ENCODE assay signal across 8 cellular contexts in the genomic region with DNA sequence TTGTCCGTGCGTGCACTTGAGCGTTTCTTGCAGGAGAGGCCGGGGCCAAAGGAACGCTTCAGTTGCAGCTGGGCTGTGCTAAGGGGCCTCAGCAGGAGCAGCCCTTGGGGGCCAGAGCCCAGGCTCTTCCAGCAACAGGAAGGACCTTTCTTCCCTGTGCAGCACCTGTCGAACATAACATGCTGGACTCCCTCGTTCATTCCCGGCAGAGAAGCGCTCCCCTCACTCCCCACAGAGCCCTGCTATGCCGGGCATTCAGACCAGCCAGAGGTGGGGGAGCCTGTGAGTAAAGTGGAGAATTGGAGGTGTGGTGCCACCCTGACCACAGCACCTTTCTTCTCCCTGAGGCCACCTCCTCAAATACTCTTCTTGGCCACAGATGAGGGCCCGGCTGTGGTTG.
DNase-seq lines count a peak whose midpoint lies in the region; ATAC-seq, FAIRE-seq and TF ChIP-seq lines count a peak whose summit lies in the region.
"Not testable (repeated sequence)": the region's sequence is repeated elsewhere in the genome, so short reads cannot be mapped to it uniquely, and the experiment has no call there.

No MANE protein-coding gene starts in this region.

- not testable (repeated sequence) for H2AFZ ChIP-seq in Karpas-422 (ENCODE audit: low read length); SU-DHL-6 (ENCODE audit: low read depth, low read length, severe bottlenecking); GM12878 (ENCODE audit: control insufficient read depth, low read depth, low read length)

- WGBS in GM12878 (ENCODE audit: insufficient coverage, insufficient replicate concordance, low lambda C conversion rate, missing lambda C conversion rate), result 72% methylated on average over 11 of the region's 11 CpGs
- WGBS in aorta, 2 donors, result 92 to 93% methylated on average over 11 of the region's 11 CpGs

- CTCF ChIA-PET in GM12878 (lab: Yijun Ruan, JAX), result interaction anchor here (0.6 to 1.0 kb wide), 2 partner anchors 95 to 813 kb away, joined by 3 read pairs; no protein-coding TSS in a partner anchor

- DNase-seq in CD14-positive monocyte (ENCODE audit: low spot score); Karpas-422; GM12878 (ENCODE audit: low read depth, low spot score): not testable (repeated sequence)
- peak; percentile 31 for DNase-seq in kidney
- DNase-seq in posterior vena cava (ENCODE audit: low spot score), result peak; percentile 62
- peak; percentile 31 to 37 for DNase-seq in aorta

- not testable (repeated sequence) for H3K9me2 ChIP-seq in Karpas-422 (replicated peaks; ENCODE audit: insufficient read depth, low read length); SU-DHL-6 (replicated peaks; ENCODE audit: insufficient read depth, low read length)

- peaks cover 24% of the 10 kb centered on the region for H3K4me1 ChIP-seq in Karpas-422 (ENCODE audit: low read length)
- peaks cover 23% of the 10 kb centered on the region for H3K4me1 ChIP-seq in GM12878 (ENCODE audit: control insufficient read depth, insufficient read depth, low read length)
- not testable (repeated sequence) for H3K4me1 ChIP-seq in kidney (ENCODE audit: control insufficient read depth in 1 of 2, insufficient read depth in 1 of 2, low read depth in 1 of 2, low read length in 2 of 2); aorta (ENCODE audit: control insufficient read depth in 1 of 2, insufficient read depth in 2 of 2, low read length in 2 of 2)

- H3K4me3 ChIP-seq in Karpas-422 (ENCODE audit: low read length); SU-DHL-6 (ENCODE audit: insufficient read depth, low read length, poor library complexity, severe bottlenecking); GM12878; kidney (ENCODE audit: low read length in 2 of 2); aorta (ENCODE audit: low read length in 2 of 2): not testable (repeated sequence)

- RAD21 ChIA-PET in GM12878 (lab: Charles Lee; ENCODE audit: unreplicated experiment), result not testable (repeated sequence)

- ATAC-seq in HG02642 (IDR thresholded peaks at IDR 0.05; ENCODE audit: poor library complexity, unreplicated experiment) (peak; percentile 4), GM12878 (peak; percentile 10)
- ATAC-seq in aorta (ENCODE audit: low FRiP score), result not testable (repeated sequence)

- H3K27me3 ChIP-seq in Karpas-422 (ENCODE audit: low read length); SU-DHL-6 (ENCODE audit: low read length); GM12878 (replicated peaks in 1 of 2; ENCODE audit: control insufficient read depth in 2 of 2, insufficient read depth in 2 of 2, low read length in 1 of 2); aorta (ENCODE audit: control insufficient read depth in 1 of 2, insufficient read depth in 2 of 2, low read length in 1 of 2): not testable (repeated sequence)

- H3K4me3 Mint-ChIP-seq in CD14-positive monocyte, result not testable (repeated sequence)

- not testable (repeated sequence) for H3K27ac ChIP-seq in Karpas-422 (ENCODE audit: low read length); kidney (ENCODE audit: low read depth in 2 of 2, low read length in 2 of 2); aorta (ENCODE audit: low read depth in 1 of 2, low read length in 2 of 2)
- H3K27ac ChIP-seq in SU-DHL-6 (ENCODE audit: low read depth, low read length), result peak overlapping the region; percentile 85
- peak overlapping the region; percentile 53 for H3K27ac ChIP-seq in GM12878 (ENCODE audit: control insufficient read depth, insufficient read depth)

- not testable (repeated sequence) for TF ChIP-seq EP300 in GM12878 (IDR thresholded peaks at IDR 0.05; ENCODE audit: borderline replicate concordance in 1 of 2, control insufficient read depth in 1 of 2, low read depth in 2 of 2, low read length in 2 of 2)

- H3K9ac ChIP-seq in Karpas-422 (ENCODE audit: low read length); GM12878 (ENCODE audit: control insufficient read depth, insufficient read depth, low read length); kidney (ENCODE audit: low read length in 2 of 2): not testable (repeated sequence)
- H3K9ac ChIP-seq in SU-DHL-6 (ENCODE audit: low read length), result peak overlapping the region; percentile 22; the same call in 1 of the 2 replicates

- not testable (repeated sequence) for H3K36me3 ChIP-seq in Karpas-422 (ENCODE audit: insufficient read depth, low read length); SU-DHL-6 (ENCODE audit: low read length); GM12878 (ENCODE audit: control insufficient read depth in 2 of 2, insufficient read depth in 2 of 2, low read length in 1 of 2); kidney (ENCODE audit: control insufficient read depth in 1 of 2, insufficient read depth in 2 of 2, low read length in 2 of 2); aorta (ENCODE audit: control insufficient read depth in 1 of 2, insufficient read depth in 2 of 2, low read length in 1 of 2)

- H3K4me1 Mint-ChIP-seq in CD14-positive monocyte, result peaks cover 45% of the 10 kb centered on the region

- not testable (repeated sequence) for TF ChIP-seq CTCF in CD14-positive monocyte (IDR thresholded peaks at IDR 0.05); SU-DHL-6 (IDR thresholded peaks at IDR 0.05; ENCODE audit: insufficient read depth, low read length, poor library complexity, severe bottlenecking); GM12878 (IDR thresholded peaks at IDR 0.05 in 2 of 3, conservative IDR thresholded peaks at IDR 0.05 in 1 of 3; ENCODE audit: control insufficient read depth in 2 of 3, extremely low read depth in 1 of 3, insufficient read depth in 1 of 3, low read depth in 3 of 3, low read length in 3 of 3); kidney (IDR thresholded peaks at IDR 0.05; ENCODE audit: borderline replicate concordance, extremely low read depth, insufficient read depth)

- not testable (repeated sequence) for H3K27me3 Mint-ChIP-seq in CD14-positive monocyte (ENCODE audit: low read depth in 3 of 3)

- not testable (repeated sequence) for H3K79me2 ChIP-seq in Karpas-422 (ENCODE audit: low read length); SU-DHL-6 (ENCODE audit: insufficient read depth, low read length); GM12878 (ENCODE audit: control insufficient read depth, insufficient read depth, low read length)

- peak overlapping the region; percentile 72 to 97 (median 91) for H3K27ac Mint-ChIP-seq in CD14-positive monocyte

- H3K36me3 Mint-ChIP-seq in CD14-positive monocyte, result peaks cover 64 to 80% of the 10 kb centered on the region in 2 donors

- not testable (repeated sequence) for H3K9me3 ChIP-seq in Karpas-422 (ENCODE audit: low read length); SU-DHL-6 (ENCODE audit: insufficient read depth, low read length); GM12878 (replicated peaks; ENCODE audit: control insufficient read depth, insufficient read depth, low read length); kidney (ENCODE audit: control insufficient read depth in 1 of 2, low read length in 2 of 2); aorta (ENCODE audit: control insufficient read depth, low read length)

- SMC1A ChIA-PET in GM12878 (lab: Charles Lee; ENCODE audit: uncharacterized antibody, unreplicated experiment), result not testable (repeated sequence)

- POLR2A ChIA-PET in GM12878 (lab: Charles Lee), result not testable (repeated sequence)

- not testable (repeated sequence) for TF ChIP-seq POLR2A in GM12878 (IDR thresholded peaks at IDR 0.05; ENCODE audit: low read depth, low read length)

- H3K4me2 ChIP-seq in Karpas-422 (ENCODE audit: low read depth, low read length, poor library complexity, severe bottlenecking) (peak overlapping the region; percentile 28), SU-DHL-6 (ENCODE audit: low read depth, low read length, poor library complexity, severe bottlenecking) (peak overlapping the region; percentile 38)
- not testable (repeated sequence) for H3K4me2 ChIP-seq in GM12878 (ENCODE audit: control insufficient read depth, insufficient read depth)

- not testable (repeated sequence) for H3K9me3 Mint-ChIP-seq in CD14-positive monocyte

- in situ Hi-C loops in GM12878 (cut with MboI), result not testable (repeated sequence)

- intact Hi-C loops in CD14-positive monocyte (cut with micrococcal nuclease); kidney (cut with DNase I); posterior vena cava (cut with DNase I); aorta (cut with DNase I): not testable (repeated sequence)
- intact Hi-C loops in GM12878 (cut with micrococcal nuclease; ENCODE audit: unreplicated experiment), result loop anchor here (10.0 kb wide), 1 partner anchor 91 kb away; the partner anchor contains the start of gene BANP

- not testable (repeated sequence) for TF ChIP-seq RAD21 in GM12878 (IDR thresholded peaks at IDR 0.05; ENCODE audit: insufficient read depth, low read depth, low read length)

- H4K20me1 ChIP-seq in Karpas-422 (ENCODE audit: insufficient read depth, low read depth, low read length); SU-DHL-6 (ENCODE audit: low read depth, low read length); GM12878 (ENCODE audit: control insufficient read depth, insufficient read depth): not testable (repeated sequence)

- FAIRE-seq in GM12878 (lab: Jason Lieb, UNC); kidney (lab: Jason Lieb, UNC): not testable (repeated sequence)

- TSS peak; percentile 85 for BruUV-seq in GM12878 (replicated peaks; lab: Mats Ljungman, UMichigan)

- peaks cover 24% of the 10 kb centered on the region for H3F3A ChIP-seq in SU-DHL-6 (ENCODE audit: insufficient read depth)
